23 cellular contexts compared by ENCODE assay signal in genomic region chr3:41290736-41291135, GRCh38.
DNase-seq lines count a peak whose midpoint lies in the region; ATAC-seq and TF ChIP-seq lines count a peak whose summit lies in the region.
"Had no signal": no experiment of that assay in that cellular context is flagged by ENCODE, and none has a peak within 500 bp of the region (broad histone marks: within the 10 kb centered on the region; RNA-seq: fewer than 3 reads in every experiment).

No MANE protein-coding gene starts in this region.

- no peak overlapping the region for H3K27ac ChIP-seq in GM23338 (ENCODE audit: low read depth)
- H3K27ac ChIP-seq: breast epithelium, left lung, neutrophil, tibial nerve had no signal

- H3K4me2 ChIP-seq in GM23338: no peak overlapping the region

- peak overlapping the region; percentile 88; the same call in 1 of the 2 replicates for H3K27ac Mint-ChIP-seq in GM23338
- H3K27ac Mint-ChIP-seq: activated CD4-positive, alpha-beta T cell treated with anti-CD3 and anti-CD28 coated beads for 36 hours; IgD-negative memory B cell; progenitor cell of endocrine pancreas had no signal

- in situ Hi-C loops in SK-MEL-5 (cut with HindIII; ENCODE audit: low pct_unique_long_range_greater_than_20kb, low sequenced_read_pairs): no loop called here

- H3K27me3 ChIP-seq in GM23338 (ENCODE audit: insufficient read depth): no peaks in the 10 kb centered on the region
- H3K27me3 ChIP-seq: breast epithelium, left lung, neutrophil, tibial nerve had no signal

- no peak overlapping the region for H3K4me3 ChIP-seq in GM23338
- H3K4me3 ChIP-seq: breast epithelium, left lung, tibial nerve had no signal

- no peak overlapping the region for H2AFZ ChIP-seq in GM23338

- H3K36me3 Mint-ChIP-seq in GM23338 (ENCODE audit: low read depth): no peaks in the 10 kb centered on the region
- H3K36me3 Mint-ChIP-seq: activated naive CD4-positive, alpha-beta T cell treated with anti-CD3 and anti-CD28 coated beads, Interleukin-2, amount 50 U/mL, for 72 hours had no signal

- H4K20me1 ChIP-seq in GM23338 (replicated peaks; ENCODE audit: insufficient read depth): no peaks in the 10 kb centered on the region

- peaks cover 2% of the 10 kb centered on the region for H3K27me3 Mint-ChIP-seq in GM23338 (ENCODE audit: insufficient read depth, low read depth, poor library complexity)
- H3K27me3 Mint-ChIP-seq: activated CD4-positive, alpha-beta T cell treated with anti-CD3 and anti-CD28 coated beads for 36 hours; IgD-negative memory B cell; progenitor cell of endocrine pancreas had no signal

- no peaks in the 10 kb centered on the region for H3F3A ChIP-seq in GM23338 (replicated peaks; ENCODE audit: low read depth)

- peaks cover 9% of the 10 kb centered on the region for H3K4me1 Mint-ChIP-seq in GM23338
- H3K4me1 Mint-ChIP-seq: activated CD4-positive, alpha-beta T cell treated with anti-CD3 and anti-CD28 coated beads for 36 hours; IgD-negative memory B cell had no signal

- DNase-seq in GM23338 (ENCODE audit: low spot score): no peak
- DNase-seq in SK-MEL-5 (ENCODE audit: low read depth, low spot score): peak; percentile 70
- peak; percentile 67 for DNase-seq in foreskin melanocyte
- DNase-seq in pons (ENCODE audit: low spot score): peak; percentile 66
- DNase-seq in kidney glomerular epithelial cell (lab: John Stamatoyannopoulos, UW): no peak
- DNase-seq in NCI-H226: no peak
- DNase-seq: activated CD4-positive, alpha-beta T cell treated with anti-CD3 and anti-CD28 coated beads for 36 hours; activated T-cell treated with anti-CD3 and anti-CD28 coated beads for 4 hours; COR-L47; DMS53; left lung; mesenchymal stem cell; NCI-H1694; NCI-H526; Right ventricle myocardium superior; stimulated activated CD4-positive, alpha-beta T cell treated with anti-CD3 and anti-CD28 coated beads, Interleukin-4, amount 100 ng/mL, for 1 hour had no signal

- no peaks in the 10 kb centered on the region for H3K79me2 ChIP-seq in GM23338 (replicated peaks; ENCODE audit: insufficient read depth)

- no peak overlapping the region; the same call in 2 of the 3 replicates for H3K4me3 Mint-ChIP-seq in GM23338
- H3K4me3 Mint-ChIP-seq: activated CD4-positive, alpha-beta T cell treated with anti-CD3 and anti-CD28 coated beads for 36 hours; IgD-negative memory B cell had no signal

- H3K9me2 ChIP-seq in GM23338 (ENCODE audit: insufficient read depth): peaks cover 3% of the 10 kb centered on the region; the same call in 1 of the 2 replicates

- H3K36me3 ChIP-seq in GM23338 (ENCODE audit: insufficient read depth): no peaks in the 10 kb centered on the region
- H3K36me3 ChIP-seq: breast epithelium, left lung, neutrophil, tibial nerve had no signal

- TF ChIP-seq CTCF in GM23338 (conservative IDR thresholded peaks at IDR 0.05; ENCODE audit: low read depth in 2 of 2): no peak

- H3K4me1 ChIP-seq in GM23338 (ENCODE audit: insufficient read depth): peaks cover 3% of the 10 kb centered on the region; the same call in 1 of the 2 replicates
- H3K4me1 ChIP-seq: breast epithelium, left lung, tibial nerve had no signal

- no peak for ATAC-seq in GM23338
- ATAC-seq in HG03045 (IDR thresholded peaks at IDR 0.05; ENCODE audit: unreplicated experiment): no peak
- ATAC-seq: activated CD4-positive, alpha-beta T cell treated with anti-CD3 and anti-CD28 coated beads for 36 hours; activated naive CD4-positive, alpha-beta T cell treated with anti-CD3 and anti-CD28 coated beads, Interleukin-2, amount 50 U/mL, for 72 hours; left lung had no signal

- no peaks in the 10 kb centered on the region for H3K9me3 Mint-ChIP-seq in GM23338
- H3K9me3 Mint-ChIP-seq: activated naive CD4-positive, alpha-beta T cell treated with anti-CD3 and anti-CD28 coated beads, Interleukin-2, amount 50 U/mL, for 72 hours; IgD-negative memory B cell had no signal

TF ChIP-seq in GM23338, 12 proteins besides CTCF, POLR2A, EP300 and RAD21 (continues in another document):
- TF ChIP-seq, protein P1, sequence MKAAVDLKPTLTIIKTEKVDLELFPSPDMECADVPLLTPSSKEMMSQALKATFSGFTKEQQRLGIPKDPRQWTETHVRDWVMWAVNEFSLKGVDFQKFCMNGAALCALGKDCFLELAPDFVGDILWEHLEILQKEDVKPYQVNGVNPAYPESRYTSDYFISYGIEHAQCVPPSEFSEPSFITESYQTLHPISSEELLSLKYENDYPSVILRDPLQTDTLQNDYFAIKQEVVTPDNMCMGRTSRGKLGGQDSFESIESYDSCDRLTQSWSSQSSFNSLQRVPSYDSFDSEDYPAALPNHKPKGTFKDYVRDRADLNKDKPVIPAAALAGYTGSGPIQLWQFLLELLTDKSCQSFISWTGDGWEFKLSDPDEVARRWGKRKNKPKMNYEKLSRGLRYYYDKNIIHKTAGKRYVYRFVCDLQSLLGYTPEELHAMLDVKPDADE (IDR thresholded peaks at IDR 0.05): no peak
- TF ChIP-seq POLR2AphosphoS5 (IDR thresholded peaks at IDR 0.05; ENCODE audit: low read depth): no peak
- no peak for TF ChIP-seq ZNF462 (CRISPR knock-in tag; IDR thresholded peaks at IDR 0.05)
- no peak for TF ChIP-seq JUNB (IDR thresholded peaks at IDR 0.05; ENCODE audit: unreplicated experiment)
- no peak for TF ChIP-seq EZH2 (IDR thresholded peaks at IDR 0.05; ENCODE audit: low read depth, unreplicated experiment)
- TF ChIP-seq ZNF331 (CRISPR knock-in tag; IDR thresholded peaks at IDR 0.05; ENCODE audit: low read depth): no peak
- no peak for TF ChIP-seq STAT1 (IDR thresholded peaks at IDR 0.05; ENCODE audit: unreplicated experiment)
- no peak for TF ChIP-seq ZNF114 (CRISPR knock-in tag; IDR thresholded peaks at IDR 0.05)
- no peak for TF ChIP-seq NANOG (IDR thresholded peaks at IDR 0.05; ENCODE audit: borderline replicate concordance)

Comparison
In these comparisons a context has a peak if more than half of its experiments do, and no peak if none do; other contexts are left out.
1. DNase-seq: peak in SK-MEL-5 (single experiment), foreskin melanocyte (single experiment) and pons (single experiment); none in GM23338 (single experiment), kidney glomerular epithelial cell (single experiment) and NCI-H226 (single experiment).